36 cellular contexts compared by ENCODE assay signal in the genomic region with DNA sequence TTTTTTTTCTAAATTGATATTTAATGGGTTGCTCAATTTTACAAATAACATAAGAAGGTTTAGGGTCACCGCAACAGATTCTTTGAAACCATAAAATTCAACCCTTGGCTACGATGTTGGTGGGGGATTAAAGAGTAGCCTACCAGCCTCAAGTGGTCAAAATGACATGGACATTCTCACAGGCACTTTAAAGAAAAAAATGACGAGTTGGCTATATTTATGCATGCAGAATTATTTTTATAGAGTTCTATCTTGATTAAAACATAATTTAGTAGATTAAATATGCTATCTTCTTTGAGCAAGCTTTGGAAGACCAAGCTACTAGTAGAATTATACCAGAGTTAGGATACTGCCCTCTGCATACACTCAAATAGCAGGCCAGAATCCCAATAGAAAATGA.
"Had no signal": no experiment of that assay in that cellular context is flagged by ENCODE, and none has a peak within 500 bp of the region (broad histone marks: within the 10 kb centered on the region; RNA-seq: fewer than 3 reads in every experiment).

No MANE protein-coding gene starts in this region.

- H3K9me3 Mint-ChIP-seq: activated T-cell treated with anti-CD3 and anti-CD28 coated beads, Interleukin-2, amount 50 U/mL, for 4 hours; activated T-cell treated with anti-CD3 and anti-CD28 coated beads, Interleukin-2, amount 50 U/mL, for 72 hours; activated T-helper 2 cell treated with anti-CD3 and anti-CD28 coated beads, Interferon-gamma antibody, Interleukin-2, Interleukin-4, amounts not matched to agents 10 μg/mL and 5 μg/mL and 100 μg/mL, durations not matched to agents 14 hours and 24 hours and 36 hours; T-helper 1 cell treated with Interleukin-12 subunit alpha and Interleukin-12 subunit beta and Interleukin-4 antibody, amounts not matched to agents 30 μg/mL and 1 μg/mL, for 36 hours; T-helper 2 cell treated with Interferon-gamma antibody and Interleukin-4, amounts not matched to agents 5 μg/mL and 100 μg/mL, for 36 hours had no signal

- H3K27ac Mint-ChIP-seq: activated B cell treated with CpG ODN at 0.5 μM for 24 hours; activated CD4-positive, alpha-beta memory T cell treated with anti-CD3 and anti-CD28 coated beads for 36 hours; activated CD4-positive, alpha-beta T cell treated with anti-CD3 and anti-CD28 coated beads, Interleukin-2, amount 10 ng/mL, durations not matched to agents 24 days and 14 days; activated CD8-positive, alpha-beta T cell treated with anti-CD3 and anti-CD28 coated beads for 36 hours; activated naive CD4-positive, alpha-beta T cell treated with anti-CD3 and anti-CD28 coated beads, Interleukin-2, amount 50 U/mL, for 72 hours; activated naive CD8-positive, alpha-beta T cell treated with anti-CD3 and anti-CD28 coated beads for 36 hours; activated T-cell treated with anti-CD3 and anti-CD28 coated beads, Interleukin-2, amount 50 U/mL, for 72 hours; activated T-helper 2 cell treated with anti-CD3 and anti-CD28 coated beads, Interferon-gamma antibody, Interleukin-2, Interleukin-4, amounts not matched to agents 10 μg/mL and 5 μg/mL and 100 μg/mL, durations not matched to agents 14 hours and 24 hours and 36 hours; T-helper 1 cell treated with Interleukin-12 subunit alpha and Interleukin-12 subunit beta and Interleukin-4 antibody, amounts not matched to agents 30 μg/mL and 1 μg/mL, for 36 hours; T-helper 2 cell treated with Interferon-gamma antibody and Interleukin-4, amounts not matched to agents 5 μg/mL and 100 μg/mL, for 36 hours had no signal

- H3K4me1 ChIP-seq: adrenal gland, body of pancreas, breast epithelium, colonic mucosa had no signal

- H3K4me3 Mint-ChIP-seq: activated B cell treated with CpG ODN at 0.5 μM for 24 hours; activated CD4-positive, alpha-beta memory T cell treated with anti-CD3 and anti-CD28 coated beads for 36 hours; activated CD4-positive, alpha-beta T cell treated with anti-CD3 and anti-CD28 coated beads, Interleukin-2, amount 10 ng/mL, durations not matched to agents 24 days and 14 days; activated CD8-positive, alpha-beta T cell treated with anti-CD3 and anti-CD28 coated beads for 36 hours; activated naive CD8-positive, alpha-beta T cell treated with anti-CD3 and anti-CD28 coated beads for 36 hours; activated T-cell treated with anti-CD3 and anti-CD28 coated beads, Interleukin-2, amount 50 U/mL, for 4 hours; activated T-cell treated with anti-CD3 and anti-CD28 coated beads, Interleukin-2, amount 50 U/mL, for 72 hours; T-helper 1 cell treated with Interleukin-12 subunit alpha and Interleukin-12 subunit beta and Interleukin-4 antibody, amounts not matched to agents 30 μg/mL and 1 μg/mL, for 36 hours; T-helper 2 cell treated with Interferon-gamma antibody and Interleukin-4, amounts not matched to agents 5 μg/mL and 100 μg/mL, for 36 hours had no signal

- H3K36me3 ChIP-seq: adrenal gland, brain microvascular endothelial cell, breast epithelium, colonic mucosa had no signal

- FAIRE-seq: astrocyte, TTC549 had no signal

- H3K27me3 ChIP-seq: adrenal gland, body of pancreas, brain microvascular endothelial cell, breast epithelium, colonic mucosa had no signal

- H3K27me3 Mint-ChIP-seq: activated B cell treated with CpG ODN at 0.5 μM for 24 hours; activated CD8-positive, alpha-beta T cell treated with anti-CD3 and anti-CD28 coated beads for 36 hours had no signal

- H3K36me3 Mint-ChIP-seq: activated CD4-positive, alpha-beta memory T cell treated with anti-CD3 and anti-CD28 coated beads for 36 hours; activated naive CD8-positive, alpha-beta T cell treated with anti-CD3 and anti-CD28 coated beads for 36 hours had no signal

- DNase-seq: activated B cell treated with CpG ODN at 0.5 μM for 24 hours; activated CD4-positive, alpha-beta memory T cell treated with anti-CD3 and anti-CD28 coated beads for 36 hours; activated CD4-positive, alpha-beta T cell treated with anti-CD3 and anti-CD28 coated beads for 4 hours; activated CD4-positive, alpha-beta T cell treated with anti-CD3 and anti-CD28 coated beads, Interleukin-2, amount 10 ng/mL, durations not matched to agents 24 days and 14 days; activated CD4-positive, alpha-beta T cell treated with anti-CD3 and anti-CD28 coated beads, Interleukin-2, amount 50 U/mL, for 1 hour; activated CD4-positive, alpha-beta T cell treated with anti-CD3 and anti-CD28 coated beads, Interleukin-2, amount 50 U/mL, for 4 hours; activated CD4-positive, CD25-positive, alpha-beta regulatory T cell treated with anti-CD3 and anti-CD28 coated beads, Interleukin-2, amount 50 U/mL, for 72 hours; activated CD8-positive, alpha-beta memory T cell treated with anti-CD3 and anti-CD28 coated beads, Interleukin-2, amount 50 U/mL, for 4 hours; activated CD8-positive, alpha-beta T cell treated with anti-CD3 and anti-CD28 coated beads for 36 hours; activated effector memory CD4-positive, alpha-beta T cell treated with Interleukin-2 at 50 U/mL for 16 hours; activated gamma-delta T cell; activated naive CD4-positive, alpha-beta T cell treated with anti-CD3 and anti-CD28 coated beads, Interleukin-2, amount 50 U/mL, for 16 hours; activated naive CD4-positive, alpha-beta T cell treated with Interleukin-2 at 50 U/mL for 16 hours; activated naive CD8-positive, alpha-beta T cell treated with anti-CD3 and anti-CD28 coated beads for 36 hours; activated T-cell treated with anti-CD3 and anti-CD28 coated beads for 4 hours; activated T-cell treated with anti-CD3 and anti-CD28 coated beads, Interleukin-2, amount 50 U/mL, for 1 hour; activated T-cell treated with anti-CD3 and anti-CD28 coated beads, Interleukin-2, amount 50 U/mL, for 4 hours; activated T-cell treated with anti-CD3 and anti-CD28 coated beads, Interleukin-2, amount 50 U/mL, for 72 hours; adrenal gland; amniotic stem cell; aorta; body of pancreas; brain microvascular endothelial cell; central memory CD4-positive, alpha-beta T cell; cerebellar nuclear complex; colonic mucosa; T-helper 2 cell; T-helper 9 cell had no signal

- H3K27ac ChIP-seq: adrenal gland, body of pancreas, brain microvascular endothelial cell, breast epithelium, colonic mucosa, VCaP had no signal

- H3K4me3 ChIP-seq: adrenal gland, body of pancreas, breast epithelium, colonic mucosa had no signal

- ATAC-seq: activated CD8-positive, alpha-beta T cell treated with anti-CD3 and anti-CD28 coated beads for 36 hours; activated naive CD4-positive, alpha-beta T cell treated with anti-CD3 and anti-CD28 coated beads, Interleukin-2, amount 50 U/mL, for 72 hours; activated T-cell treated with anti-CD3 and anti-CD28 coated beads, Interleukin-2, amount 50 U/mL, for 4 hours; activated T-cell treated with anti-CD3 and anti-CD28 coated beads, Interleukin-2, amount 50 U/mL, for 72 hours; body of pancreas had no signal

- H3K9me3 ChIP-seq: adrenal gland, body of pancreas, breast epithelium, colonic mucosa had no signal

- H3K4me1 Mint-ChIP-seq: activated CD4-positive, alpha-beta T cell treated with anti-CD3 and anti-CD28 coated beads, Interleukin-2, amount 10 ng/mL, durations not matched to agents 24 days and 14 days; activated naive CD8-positive, alpha-beta T cell treated with anti-CD3 and anti-CD28 coated beads for 36 hours had no signal
